ENCODE assay signal across 19 cellular contexts in the genomic region with DNA sequence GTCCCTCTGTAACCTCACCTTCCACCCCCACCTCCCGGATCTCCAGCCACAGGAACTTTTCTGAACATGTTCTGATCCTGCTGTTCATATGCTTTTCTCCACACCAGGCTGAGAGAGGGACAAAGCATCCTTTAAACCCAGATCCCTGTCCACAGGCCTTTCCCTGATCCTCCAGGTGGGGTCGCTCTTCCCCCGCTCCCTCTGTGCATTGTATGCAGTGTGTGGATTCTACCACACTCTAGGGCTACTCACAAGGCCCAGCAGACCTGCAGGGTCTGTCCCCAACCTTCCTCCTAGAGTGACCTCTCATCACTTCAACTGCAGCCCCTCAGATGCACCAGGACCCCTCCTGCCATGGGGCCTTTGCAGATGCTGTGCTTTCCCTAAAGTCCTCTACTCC.
DNase-seq lines count a peak whose midpoint lies in the region; FAIRE-seq and TF ChIP-seq lines count a peak whose summit lies in the region.
"Had no signal": no experiment of that assay in that cellular context is flagged by ENCODE, and none has a peak within 500 bp of the region (broad histone marks: within the 10 kb centered on the region; RNA-seq: fewer than 3 reads in every experiment).

No MANE protein-coding gene starts in this region.

- no peaks in the 10 kb centered on the region for H3K27me3 ChIP-seq in MM.1S (replicated peaks; ENCODE audit: insufficient read depth, low read length)
- H3K27me3 ChIP-seq in endodermal cell (ENCODE audit: control insufficient read depth, insufficient read depth, low read length, poor library complexity, severe bottlenecking) = no peaks in the 10 kb centered on the region
- no peaks in the 10 kb centered on the region for H3K27me3 ChIP-seq in vagina
- H3K27me3 ChIP-seq: ascending aorta, foreskin keratinocyte, Peyer's patch had no signal

- no peak for DNase-seq in MM.1S
- peak; percentile 91 for DNase-seq in endodermal cell
- DNase-seq in vagina (ENCODE audit: extremely low spot score in 2 of 2) = peak; percentile 58 to 77
- no peak for DNase-seq in activated T-helper 2 cell treated with anti-CD3 and anti-CD28 coated beads, Interferon-gamma antibody, Interleukin-2, Interleukin-4, amounts not matched to agents 10 μg/mL and 5 μg/mL and 100 μg/mL, durations not matched to agents 14 hours and 24 hours and 36 hours (ENCODE audit: low spot score)
- no peak for DNase-seq in stimulated activated CD4-positive, alpha-beta T cell treated with anti-CD3 and anti-CD28 coated beads, Interleukin-2, amount 100 ng/mL, for 48 hours
- DNase-seq in frontal cortex (ENCODE audit: low spot score in 2 of 2) = no peak
- DNase-seq: activated naive CD4-positive, alpha-beta T cell treated with anti-CD3 and anti-CD28 coated beads, Interleukin-2, amount 10 ng/mL, durations not matched to agents 7 days and 5 days; activated T-cell treated with anti-CD3 and anti-CD28 coated beads for 4 hours; DMS153; foreskin keratinocyte; GM23248; NCI-H1105 treated with DMSO at 0.1 percent for 48 hours; NCI-H526 treated with DMSO at 0.1 percent for 48 hours; Peyer's patch; posterior cingulate gyrus had no signal

- H3K9me2 ChIP-seq in MM.1S (replicated peaks; ENCODE audit: insufficient read depth, low read length) = no peaks in the 10 kb centered on the region

- TF ChIP-seq CTCF in GM12872 (IDR thresholded peaks at IDR 0.05; ENCODE audit: insufficient read depth, low read depth, low read length) = peak; percentile 25; the same call in 2 of the 3 replicates
- TF ChIP-seq CTCF in MM.1S (IDR thresholded peaks at IDR 0.05; ENCODE audit: low read length) = peak; percentile 15; the same call in 1 of the 2 replicates
- peak; percentile 97 for TF ChIP-seq CTCF in endodermal cell (conservative IDR thresholded peaks at IDR 0.05)
- no peak for TF ChIP-seq CTCF in vagina (IDR thresholded peaks at IDR 0.05)

- H3K4me3 Mint-ChIP-seq in endodermal cell = no peak overlapping the region
- no peak overlapping the region for H3K4me3 Mint-ChIP-seq in activated T-helper 2 cell treated with anti-CD3 and anti-CD28 coated beads, Interferon-gamma antibody, Interleukin-2, Interleukin-4, amounts not matched to agents 10 μg/mL and 5 μg/mL and 100 μg/mL, durations not matched to agents 14 hours and 24 hours and 36 hours (ENCODE audit: low read depth)
- H3K4me3 Mint-ChIP-seq: activated naive CD4-positive, alpha-beta T cell treated with anti-CD3 and anti-CD28 coated beads, Interleukin-2, amount 10 ng/mL, durations not matched to agents 7 days and 5 days; IgD-negative memory B cell had no signal

- no peaks in the 10 kb centered on the region for H4K20me1 ChIP-seq in MM.1S (ENCODE audit: insufficient read depth, low read length)

- no peaks in the 10 kb centered on the region for H3K27me3 Mint-ChIP-seq in endodermal cell (ENCODE audit: insufficient read depth)
- H3K27me3 Mint-ChIP-seq in activated T-helper 2 cell treated with anti-CD3 and anti-CD28 coated beads, Interferon-gamma antibody, Interleukin-2, Interleukin-4, amounts not matched to agents 10 μg/mL and 5 μg/mL and 100 μg/mL, durations not matched to agents 14 hours and 24 hours and 36 hours (ENCODE audit: low read depth) = no peaks in the 10 kb centered on the region
- H3K27me3 Mint-ChIP-seq: activated naive CD4-positive, alpha-beta T cell treated with anti-CD3 and anti-CD28 coated beads, Interleukin-2, amount 10 ng/mL, durations not matched to agents 7 days and 5 days; IgD-negative memory B cell had no signal

- no peaks in the 10 kb centered on the region for H3K79me2 ChIP-seq in MM.1S (ENCODE audit: low read length)

- peaks cover 10% of the 10 kb centered on the region for H3K9me3 Mint-ChIP-seq in endodermal cell
- H3K9me3 Mint-ChIP-seq in activated T-helper 2 cell treated with anti-CD3 and anti-CD28 coated beads, Interferon-gamma antibody, Interleukin-2, Interleukin-4, amounts not matched to agents 10 μg/mL and 5 μg/mL and 100 μg/mL, durations not matched to agents 14 hours and 24 hours and 36 hours = peaks cover 1% of the 10 kb centered on the region

- peaks cover 18% of the 10 kb centered on the region for H3K4me1 Mint-ChIP-seq in endodermal cell
- no peaks in the 10 kb centered on the region for H3K4me1 Mint-ChIP-seq in activated T-helper 2 cell treated with anti-CD3 and anti-CD28 coated beads, Interferon-gamma antibody, Interleukin-2, Interleukin-4, amounts not matched to agents 10 μg/mL and 5 μg/mL and 100 μg/mL, durations not matched to agents 14 hours and 24 hours and 36 hours (ENCODE audit: low read depth)
- H3K4me1 Mint-ChIP-seq: activated naive CD4-positive, alpha-beta T cell treated with anti-CD3 and anti-CD28 coated beads, Interleukin-2, amount 10 ng/mL, durations not matched to agents 7 days and 5 days; IgD-negative memory B cell had no signal

- H3K4me2 ChIP-seq in MM.1S (ENCODE audit: low read depth, low read length) = no peak overlapping the region

- H3K4me3 ChIP-seq in MM.1S (ENCODE audit: low read length) = no peak overlapping the region
- no peak overlapping the region for H3K4me3 ChIP-seq in endodermal cell (ENCODE audit: low read length)
- H3K4me3 ChIP-seq in vagina = no peak overlapping the region
- H3K4me3 ChIP-seq: ascending aorta, GM23248, Peyer's patch had no signal

- H3K4me1 ChIP-seq in MM.1S (ENCODE audit: low read length) (no peaks in the 10 kb centered on the region), endodermal cell (ENCODE audit: control insufficient read depth, insufficient read depth, low read length) (no peaks in the 10 kb centered on the region), vagina (no peaks in the 10 kb centered on the region)
- H3K4me1 ChIP-seq: ascending aorta, foreskin keratinocyte, Peyer's patch had no signal

- no peak overlapping the region for H2AFZ ChIP-seq in MM.1S (ENCODE audit: low read length)
- H2AFZ ChIP-seq: GM23248 had no signal

- H3F3A ChIP-seq in MM.1S (ENCODE audit: insufficient read depth, low read length) = no peaks in the 10 kb centered on the region

- FAIRE-seq in frontal cortex (lab: Jason Lieb, UNC) = no peak
- FAIRE-seq: endothelial cell of umbilical vein had no signal

- H3K36me3 ChIP-seq in MM.1S (replicated peaks; ENCODE audit: insufficient read depth, low read length) (no peaks in the 10 kb centered on the region), endodermal cell (ENCODE audit: control insufficient read depth, insufficient read depth, low read length) (no peaks in the 10 kb centered on the region), vagina (no peaks in the 10 kb centered on the region)
- H3K36me3 ChIP-seq: ascending aorta, Peyer's patch had no signal

- H3K36me3 Mint-ChIP-seq in endodermal cell (ENCODE audit: low read depth) = no peaks in the 10 kb centered on the region
- no peaks in the 10 kb centered on the region for H3K36me3 Mint-ChIP-seq in activated T-helper 2 cell treated with anti-CD3 and anti-CD28 coated beads, Interferon-gamma antibody, Interleukin-2, Interleukin-4, amounts not matched to agents 10 μg/mL and 5 μg/mL and 100 μg/mL, durations not matched to agents 14 hours and 24 hours and 36 hours (ENCODE audit: low read depth)
- H3K36me3 Mint-ChIP-seq: activated naive CD4-positive, alpha-beta T cell treated with anti-CD3 and anti-CD28 coated beads, Interleukin-2, amount 10 ng/mL, durations not matched to agents 7 days and 5 days had no signal

- H3K9me3 ChIP-seq in MM.1S (replicated peaks; ENCODE audit: insufficient read depth, low read length) = no peaks in the 10 kb centered on the region
- H3K9me3 ChIP-seq in endodermal cell (ENCODE audit: control insufficient read depth, low read length) = peaks cover 9% of the 10 kb centered on the region
- H3K9me3 ChIP-seq in vagina = no peaks in the 10 kb centered on the region
- H3K9me3 ChIP-seq: ascending aorta, Peyer's patch had no signal

- WGBS in endodermal cell (ENCODE audit: insufficient coverage in 1 of 2, insufficient read length in 1 of 2), 2 experiments = 73 to 81% methylated on average over 2 to 3 of the region's 3 CpGs

- no peak overlapping the region for H3K27ac Mint-ChIP-seq in endodermal cell
- no peak overlapping the region for H3K27ac Mint-ChIP-seq in activated T-helper 2 cell treated with anti-CD3 and anti-CD28 coated beads, Interferon-gamma antibody, Interleukin-2, Interleukin-4, amounts not matched to agents 10 μg/mL and 5 μg/mL and 100 μg/mL, durations not matched to agents 14 hours and 24 hours and 36 hours
- H3K27ac Mint-ChIP-seq: activated naive CD4-positive, alpha-beta T cell treated with anti-CD3 and anti-CD28 coated beads, Interleukin-2, amount 10 ng/mL, durations not matched to agents 7 days and 5 days had no signal

- TF ChIP-seq POLR2A in vagina (IDR thresholded peaks at IDR 0.05) = no peak

- H3K9ac ChIP-seq in MM.1S (ENCODE audit: low read length) (no peak overlapping the region), endodermal cell (ENCODE audit: extremely low read depth, low read length, poor library complexity, severe bottlenecking) (no peak overlapping the region)
- H3K9ac ChIP-seq: GM23248 had no signal

- intact Hi-C loops in vagina (cut with DNase I) = no loop called here
- intact Hi-C loops in activated T-helper 2 cell treated with anti-CD3 and anti-CD28 coated beads, Interferon-gamma antibody, Interleukin-2, Interleukin-4, amounts not matched to agents 10 μg/mL and 5 μg/mL and 100 μg/mL, durations not matched to agents 14 hours and 24 hours and 36 hours (cut with micrococcal nuclease) = no loop called here

- no peak overlapping the region for H3K27ac ChIP-seq in MM.1S (ENCODE audit: low read length)
- H3K27ac ChIP-seq in endodermal cell (ENCODE audit: low read depth, low read length) = no peak overlapping the region
- H3K27ac ChIP-seq in vagina = no peak overlapping the region
- H3K27ac ChIP-seq: ascending aorta, foreskin keratinocyte, GM23248, Peyer's patch had no signal

Comparison
In these comparisons a context has a peak if more than half of its experiments do, and no peak if none do; other contexts are left out.
1. CTCF ChIP-seq: peak in GM12872 (single experiment), MM.1S (single experiment) and endodermal cell (single experiment); none in vagina (0 of 3).
2. DNase-seq: peak in endodermal cell (single experiment) and vagina (2 of 2); none in MM.1S (single experiment), activated T-helper 2 cell treated with anti-CD3 and anti-CD28 coated beads, Interferon-gamma antibody, Interleukin-2, Interleukin-4, amounts not matched to agents 10 μg/mL and 5 μg/mL and 100 μg/mL, durations not matched to agents 14 hours and 24 hours and 36 hours (single experiment), stimulated activated CD4-positive, alpha-beta T cell treated with anti-CD3 and anti-CD28 coated beads, Interleukin-2, amount 100 ng/mL, for 48 hours (0 of 2) and frontal cortex (0 of 2).